In the genomic region with DNA sequence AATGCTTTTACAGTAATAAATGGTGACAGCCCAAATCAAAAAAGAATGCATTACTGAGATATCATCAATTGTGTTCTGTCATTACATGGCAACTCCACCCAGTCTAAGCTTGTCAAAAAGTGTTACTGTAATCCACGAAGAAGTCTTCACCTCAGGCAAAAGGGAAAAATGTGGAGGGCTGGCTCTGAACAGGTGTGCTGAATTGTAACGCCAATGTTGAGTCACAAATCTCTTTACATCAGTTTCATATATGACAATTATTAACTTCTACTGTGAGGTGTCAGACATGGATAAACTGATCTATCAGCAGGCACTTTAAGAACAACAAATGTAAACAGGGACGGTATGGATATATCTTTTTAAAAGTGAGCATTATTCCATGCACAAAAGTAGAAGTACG, we compare ENCODE assay signal across 25 cellular contexts.
A peak's percentile ranks its signal among the peaks of the same experiment; 100 is the strongest.
DNase-seq lines count a peak whose midpoint lies in the region; ATAC-seq and TF ChIP-seq lines count a peak whose summit lies in the region.
"Had no signal": no experiment of that assay in that cellular context is flagged by ENCODE, and none has a peak within 500 bp of the region (broad histone marks: within the 10 kb centered on the region; RNA-seq: fewer than 3 reads in every experiment).

No MANE protein-coding gene starts in this region.

- H3K9me2 ChIP-seq in SK-N-SH, result no peaks in the 10 kb centered on the region

- H3K27ac ChIP-seq in SK-N-SH (ENCODE audit: low read depth in 2 of 2, low read length in 1 of 2), result no peak overlapping the region
- H3K27ac ChIP-seq: 22Rv1, C4-2B, cardiac muscle cell, colonic mucosa had no signal

- POLR2A ChIA-PET in SK-N-SH (lab: Yijun Ruan, JAX), result no interaction called here

- 86% methylated on average over 4 of the region's 4 CpGs for WGBS in SK-N-SH (ENCODE audit: low lambda C conversion rate)

- H3K4me1 Mint-ChIP-seq in natural killer cell, result peaks cover 11% of the 10 kb centered on the region in 2 donors
- H3K4me1 Mint-ChIP-seq in activated CD8-positive, alpha-beta memory T cell treated with anti-CD3 and anti-CD28 coated beads, Interleukin-2, amount 10 ng/mL, durations not matched to agents 7 days and 5 days, result no peaks in the 10 kb centered on the region
- no peaks in the 10 kb centered on the region for H3K4me1 Mint-ChIP-seq in activated T-helper 17 cell treated with anti-CD3 and anti-CD28 coated beads, Interleukin-2, amount 50 U/mL, for 72 hours
- H3K4me1 Mint-ChIP-seq: activated naive CD8-positive, alpha-beta T cell treated with anti-CD3 and anti-CD28 coated beads, Interleukin-2, amount 10 ng/mL, durations not matched to agents 7 days and 5 days; memory B cell; nephron progenitor cell; stimulated activated memory B cell treated with anti-CD40 and anti-IgM and Interleukin-4, amounts not matched to agents 10 μg/mL and 1 μg/mL and 100 μg/mL, for 72 hours had no signal

- no peak overlapping the region for H3K4me2 ChIP-seq in SK-N-SH

- CTCF ChIA-PET in SK-N-SH (lab: Yijun Ruan, JAX), result interaction anchor here (1.0 kb wide), 1 partner anchor 82 kb away, joined by 3 read pairs; no protein-coding TSS in a partner anchor
- CTCF ChIA-PET in activated CD8-positive, alpha-beta memory T cell treated with anti-CD3 and anti-CD28 coated beads, Interleukin-2, amount 10 ng/mL, durations not matched to agents 7 days and 5 days (lab: Charles Lee), result interaction anchor here (1.2 kb wide), 1 partner anchor 17 kb away, joined by 3 read pairs; no protein-coding TSS in a partner anchor

- TF ChIP-seq EP300 in SK-N-SH (IDR thresholded peaks at IDR 0.05; ENCODE audit: borderline replicate concordance in 1 of 2, low read depth in 1 of 2, low read length in 1 of 2), result no peak

- no peaks in the 10 kb centered on the region for H3K79me2 ChIP-seq in SK-N-SH (ENCODE audit: insufficient read depth)

- no peak overlapping the region for H3K9ac ChIP-seq in SK-N-SH

- no peak for TF ChIP-seq RAD21 in SK-N-SH (IDR thresholded peaks at IDR 0.05; ENCODE audit: low read length)

- peaks cover 22% of the 10 kb centered on the region for H3K36me3 Mint-ChIP-seq in natural killer cell
- peaks cover 32% of the 10 kb centered on the region for H3K36me3 Mint-ChIP-seq in activated CD8-positive, alpha-beta memory T cell treated with anti-CD3 and anti-CD28 coated beads, Interleukin-2, amount 10 ng/mL, durations not matched to agents 7 days and 5 days
- peaks cover 24% of the 10 kb centered on the region for H3K36me3 Mint-ChIP-seq in activated T-helper 17 cell treated with anti-CD3 and anti-CD28 coated beads, Interleukin-2, amount 50 U/mL, for 72 hours (ENCODE audit: low read depth)

- no peaks in the 10 kb centered on the region for H3K4me1 ChIP-seq in SK-N-SH (ENCODE audit: control insufficient read depth in 1 of 2, insufficient read depth in 2 of 2, low read depth in 1 of 2, low read length in 1 of 2)
- H3K4me1 ChIP-seq: colonic mucosa had no signal

- H3F3A ChIP-seq in SK-N-SH (replicated peaks; ENCODE audit: insufficient read depth), result no peaks in the 10 kb centered on the region

- H3K4me3 ChIP-seq in SK-N-SH (ENCODE audit: low read depth in 2 of 2, low read length in 1 of 2), result no peak overlapping the region
- H3K4me3 ChIP-seq: cardiac muscle cell, colonic mucosa had no signal

- no peaks in the 10 kb centered on the region for H3K27me3 ChIP-seq in SK-N-SH (ENCODE audit: insufficient read depth)
- H3K27me3 ChIP-seq: cardiac muscle cell, colonic mucosa had no signal

- no peak for DNase-seq in SK-N-SH
- DNase-seq in natural killer cell, result no peak
- DNase-seq in activated effector memory CD4-positive, alpha-beta T cell treated with anti-CD3 and anti-CD28 coated beads, Interleukin-2, amount 50 U/mL, for 16 hours, result no peak
- no peak for DNase-seq in activated CD8-positive, alpha-beta memory T cell treated with anti-CD3 and anti-CD28 coated beads, Interleukin-2, amount 10 ng/mL, durations not matched to agents 7 days and 5 days
- DNase-seq: activated CD8-positive, alpha-beta memory T cell treated with anti-CD3 and anti-CD28 coated beads for 24 hours; activated effector memory CD4-positive, alpha-beta T cell treated with Interleukin-2 at 50 U/mL for 16 hours; activated naive CD8-positive, alpha-beta T cell treated with anti-CD3 and anti-CD28 coated beads, Interleukin-2, amount 10 ng/mL, durations not matched to agents 7 days and 5 days; aorta; colonic mucosa; COR-L47; effector CD4-positive, alpha-beta T cell; HCEC 1CT; NCI-H748 treated with DMSO at 0.1 percent for 48 hours; nephron progenitor cell; T-helper 9 cell had no signal

- no peak for TF ChIP-seq CTCF in SK-N-SH (IDR thresholded peaks at IDR 0.05)
- no peak for TF ChIP-seq CTCF in natural killer cell (IDR thresholded peaks at IDR 0.05)

- H3K9me3 Mint-ChIP-seq in natural killer cell, result no peaks in the 10 kb centered on the region
- no peaks in the 10 kb centered on the region for H3K9me3 Mint-ChIP-seq in activated CD8-positive, alpha-beta memory T cell treated with anti-CD3 and anti-CD28 coated beads, Interleukin-2, amount 10 ng/mL, durations not matched to agents 7 days and 5 days (ENCODE audit: low read depth)
- H3K9me3 Mint-ChIP-seq in activated T-helper 17 cell treated with anti-CD3 and anti-CD28 coated beads, Interleukin-2, amount 50 U/mL, for 72 hours, result peaks cover 10% of the 10 kb centered on the region
- H3K9me3 Mint-ChIP-seq: type B pancreatic cell had no signal

- no peaks in the 10 kb centered on the region for H3K27me3 Mint-ChIP-seq in natural killer cell (ENCODE audit: low read depth in 2 of 2)
- H3K27me3 Mint-ChIP-seq in activated CD8-positive, alpha-beta memory T cell treated with anti-CD3 and anti-CD28 coated beads, Interleukin-2, amount 10 ng/mL, durations not matched to agents 7 days and 5 days, result no peaks in the 10 kb centered on the region
- H3K27me3 Mint-ChIP-seq in activated T-helper 17 cell treated with anti-CD3 and anti-CD28 coated beads, Interleukin-2, amount 50 U/mL, for 72 hours, result no peaks in the 10 kb centered on the region
- H3K27me3 Mint-ChIP-seq: activated naive CD8-positive, alpha-beta T cell treated with anti-CD3 and anti-CD28 coated beads, Interleukin-2, amount 10 ng/mL, durations not matched to agents 7 days and 5 days; memory B cell; stimulated activated memory B cell treated with anti-CD40 and anti-IgM and Interleukin-4, amounts not matched to agents 10 μg/mL and 1 μg/mL and 100 μg/mL, for 72 hours had no signal

- H3K27ac Mint-ChIP-seq in natural killer cell, result no peak overlapping the region
- no peak overlapping the region for H3K27ac Mint-ChIP-seq in activated CD8-positive, alpha-beta memory T cell treated with anti-CD3 and anti-CD28 coated beads, Interleukin-2, amount 10 ng/mL, durations not matched to agents 7 days and 5 days
- no peak overlapping the region for H3K27ac Mint-ChIP-seq in activated T-helper 17 cell treated with anti-CD3 and anti-CD28 coated beads, Interleukin-2, amount 50 U/mL, for 72 hours
- H3K27ac Mint-ChIP-seq: activated naive CD8-positive, alpha-beta T cell treated with anti-CD3 and anti-CD28 coated beads, Interleukin-2, amount 10 ng/mL, durations not matched to agents 7 days and 5 days; memory B cell; nephron progenitor cell; stimulated activated memory B cell treated with anti-CD40 and anti-IgM and Interleukin-4, amounts not matched to agents 10 μg/mL and 1 μg/mL and 100 μg/mL, for 72 hours; type B pancreatic cell had no signal

- ATAC-seq in SK-N-SH treated with all-trans-retinoic acid at 6 μM for 48 hours, result no peak
- ATAC-seq in HG02973 (IDR thresholded peaks at IDR 0.05; ENCODE audit: unreplicated experiment), result peak; percentile 79
- ATAC-seq in HG03460 (IDR thresholded peaks at IDR 0.05; ENCODE audit: unreplicated experiment), result peak; percentile 74
- ATAC-seq in natural killer cell, result no peak
- no peak for ATAC-seq in activated CD8-positive, alpha-beta memory T cell treated with anti-CD3 and anti-CD28 coated beads, Interleukin-2, amount 10 ng/mL, durations not matched to agents 7 days and 5 days
- ATAC-seq in activated T-helper 17 cell treated with anti-CD3 and anti-CD28 coated beads, Interleukin-2, amount 50 U/mL, for 72 hours (replicated peaks), result no peak
- ATAC-seq: stimulated activated memory B cell treated with anti-CD40 and anti-IgM and Interleukin-4, amounts not matched to agents 10 μg/mL and 1 μg/mL and 100 μg/mL, for 72 hours had no signal

- intact Hi-C loops in natural killer cell (cut with micrococcal nuclease), result no loop called here

- peaks cover 5% of the 10 kb centered on the region; the same call in 1 of the 2 replicates for H3K9me3 ChIP-seq in SK-N-SH
- H3K9me3 ChIP-seq: colonic mucosa had no signal

- no peaks in the 10 kb centered on the region for H4K20me1 ChIP-seq in SK-N-SH (ENCODE audit: insufficient read depth)

- H3K4me3 Mint-ChIP-seq in natural killer cell, result no peak overlapping the region
- H3K4me3 Mint-ChIP-seq in activated CD8-positive, alpha-beta memory T cell treated with anti-CD3 and anti-CD28 coated beads, Interleukin-2, amount 10 ng/mL, durations not matched to agents 7 days and 5 days, result no peak overlapping the region
- no peak overlapping the region for H3K4me3 Mint-ChIP-seq in activated T-helper 17 cell treated with anti-CD3 and anti-CD28 coated beads, Interleukin-2, amount 50 U/mL, for 72 hours
- H3K4me3 Mint-ChIP-seq: activated naive CD8-positive, alpha-beta T cell treated with anti-CD3 and anti-CD28 coated beads, Interleukin-2, amount 10 ng/mL, durations not matched to agents 7 days and 5 days; memory B cell; nephron progenitor cell; stimulated activated memory B cell treated with anti-CD40 and anti-IgM and Interleukin-4, amounts not matched to agents 10 μg/mL and 1 μg/mL and 100 μg/mL, for 72 hours; type B pancreatic cell had no signal

- H2AFZ ChIP-seq in SK-N-SH (ENCODE audit: low read depth), result no peak overlapping the region

- peaks cover 0 to 16% of the 10 kb centered on the region in 2 experiments for H3K36me3 ChIP-seq in SK-N-SH (replicated peaks in 1 of 2; ENCODE audit: control insufficient read depth in 1 of 2, insufficient read depth in 2 of 2, low read length in 1 of 2)
- H3K36me3 ChIP-seq: cardiac muscle cell, colonic mucosa had no signal

TF ChIP-seq in SK-N-SH treated with all-trans-retinoic acid at 6 μM for 48 hours, 23 proteins besides CTCF, POLR2A, EP300 and RAD21 (continues in another document):
- TF ChIP-seq, protein P1, sequence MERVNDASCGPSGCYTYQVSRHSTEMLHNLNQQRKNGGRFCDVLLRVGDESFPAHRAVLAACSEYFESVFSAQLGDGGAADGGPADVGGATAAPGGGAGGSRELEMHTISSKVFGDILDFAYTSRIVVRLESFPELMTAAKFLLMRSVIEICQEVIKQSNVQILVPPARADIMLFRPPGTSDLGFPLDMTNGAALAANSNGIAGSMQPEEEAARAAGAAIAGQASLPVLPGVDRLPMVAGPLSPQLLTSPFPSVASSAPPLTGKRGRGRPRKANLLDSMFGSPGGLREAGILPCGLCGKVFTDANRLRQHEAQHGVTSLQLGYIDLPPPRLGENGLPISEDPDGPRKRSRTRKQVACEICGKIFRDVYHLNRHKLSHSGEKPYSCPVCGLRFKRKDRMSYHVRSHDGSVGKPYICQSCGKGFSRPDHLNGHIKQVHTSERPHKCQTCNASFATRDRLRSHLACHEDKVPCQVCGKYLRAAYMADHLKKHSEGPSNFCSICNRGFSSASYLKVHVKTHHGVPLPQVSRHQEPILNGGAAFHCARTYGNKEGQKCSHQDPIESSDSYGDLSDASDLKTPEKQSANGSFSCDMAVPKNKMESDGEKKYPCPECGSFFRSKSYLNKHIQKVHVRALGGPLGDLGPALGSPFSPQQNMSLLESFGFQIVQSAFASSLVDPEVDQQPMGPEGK (CRISPR knock-in tag; IDR thresholded peaks at IDR 0.05; ENCODE audit: borderline replicate concordance), result no peak

Comparison
In these comparisons a context has a peak if more than half of its experiments do, and no peak if none do; other contexts are left out.
1. ATAC-seq: peak in HG02973 (single experiment) and HG03460 (single experiment); none in SK-N-SH treated with all-trans-retinoic acid at 6 μM for 48 hours (single experiment), natural killer cell (0 of 3), activated CD8-positive, alpha-beta memory T cell treated with anti-CD3 and anti-CD28 coated beads, Interleukin-2, amount 10 ng/mL, durations not matched to agents 7 days and 5 days (single experiment) and activated T-helper 17 cell treated with anti-CD3 and anti-CD28 coated beads, Interleukin-2, amount 50 U/mL, for 72 hours (single experiment).